In genomic region chr10:45175520-45176118, GRCh38 we compare ENCODE assay signal across 1 cellular context.
TF ChIP-seq lines count a peak whose summit lies in the region.
"Not testable (repeated sequence)": the region's sequence is repeated elsewhere in the genome, so short reads cannot be mapped to it uniquely, and the experiment has no call there.

No MANE protein-coding gene starts in this region.

TF ChIP-seq in K562, 482 proteins besides CTCF, POLR2A, EP300 and RAD21 (continued from another document):
- peak; percentile 57; the same call in 1 of the 2 replicates for TF ChIP-seq PML (IDR thresholded peaks at IDR 0.05; ENCODE audit: low read length)
- peak; percentile 88 for TF ChIP-seq C11orf30 (IDR thresholded peaks at IDR 0.05; ENCODE audit: low read depth)
- peak; percentile 59 for TF ChIP-seq ZNF239 (CRISPR knock-in tag; IDR thresholded peaks at IDR 0.05)
- TF ChIP-seq ZNF311 (CRISPR knock-in tag; IDR thresholded peaks at IDR 0.05), result 0 out of 2 replicates have a peak, but pooled peaks have one; percentile 34
- peak; percentile 83 for TF ChIP-seq DPF2 (IDR thresholded peaks at IDR 0.05)
- TF ChIP-seq FOXM1 (IDR thresholded peaks at IDR 0.05; ENCODE audit: low read depth), result peak; percentile 51; the same call in 1 of the 2 replicates
- TF ChIP-seq FOXM1 (CRISPR knock-in tag; IDR thresholded peaks at IDR 0.05; ENCODE audit: low read depth); ATF1 (CRISPR knock-in tag; IDR thresholded peaks at IDR 0.05): not testable (repeated sequence)
- TF ChIP-seq HDAC1 (IDR thresholded peaks at IDR 0.05), result 0 out of 4 replicates have a peak, but pooled peaks of 1 of the 2 experiments have one; percentile 32
- TF ChIP-seq MAFF (IDR thresholded peaks at IDR 0.05; ENCODE audit: low read length), result 0 out of 2 replicates have a peak, but pooled peaks have one; percentile 1
- TF ChIP-seq ZBTB11 (CRISPR knock-in tag; IDR thresholded peaks at IDR 0.05), result 0 out of 6 replicates have a peak, but pooled peaks of 1 of the 3 experiments have one; percentile 26
- peak; percentile 56 for TF ChIP-seq STAT5A (IDR thresholded peaks at IDR 0.05; ENCODE audit: borderline replicate concordance, low read length)
- peak; percentile 90 for TF ChIP-seq CBFA2T2 (conservative IDR thresholded peaks at IDR 0.05)
- peak; percentile 84 for TF ChIP-seq NCOR1 (IDR thresholded peaks at IDR 0.05)
- TF ChIP-seq ATF1 (tag; IDR thresholded peaks at IDR 0.05), result peak; percentile 55
- TF ChIP-seq ARID1B (IDR thresholded peaks at IDR 0.05), result peak; percentile 93
- 0 out of 2 replicates have a peak, but pooled peaks have one; percentile 64 for TF ChIP-seq GATAD2B (IDR thresholded peaks at IDR 0.05; ENCODE audit: borderline replicate concordance)
- peak; percentile 60; the same call in 1 of the 2 replicates for TF ChIP-seq ZNF274 (IDR thresholded peaks at IDR 0.05; ENCODE audit: borderline replicate concordance, low read depth, low read length)
- TF ChIP-seq ZNF766 (CRISPR knock-in tag; conservative IDR thresholded peaks at IDR 0.05), result peak; percentile 80
- TF ChIP-seq RFX1 (IDR thresholded peaks at IDR 0.05), result 0 out of 2 replicates have a peak, but pooled peaks have one; percentile 23
- peak; percentile 92 for TF ChIP-seq CBFA2T3 (IDR thresholded peaks at IDR 0.05)
- TF ChIP-seq ZMIZ1 (IDR thresholded peaks at IDR 0.05; ENCODE audit: low read depth in 2 of 2, low read length in 2 of 2), result 0 out of 4 replicates have a peak, but pooled peaks of 1 of the 2 experiments have one; percentile 29
- TF ChIP-seq ZBTB2 (IDR thresholded peaks at IDR 0.05), result peak; percentile 49; the same call in 1 of the 2 replicates
- TF ChIP-seq BCOR (IDR thresholded peaks at IDR 0.05), result peak; percentile 34; the same call in 1 of the 2 replicates
- 0 out of 4 replicates have a peak, but pooled peaks have one; percentile 37 to 52 for TF ChIP-seq FOXK2 (conservative IDR thresholded peaks at IDR 0.05 in 1 of 2, IDR thresholded peaks at IDR 0.05 in 1 of 2; ENCODE audit: low read depth in 2 of 2)
- TF ChIP-seq SMAD3 (CRISPR knock-in tag; conservative IDR thresholded peaks at IDR 0.05), result peak; percentile 51; the same call in 1 of the 2 replicates
- peak; percentile 21 to 77; a peak in 1 of 4 replicates for TF ChIP-seq TEAD1 (CRISPR knock-in tag; IDR thresholded peaks at IDR 0.05)
- TF ChIP-seq CTBP1 (IDR thresholded peaks at IDR 0.05; ENCODE audit: borderline replicate concordance), result peak; percentile 50; the same call in 1 of the 2 replicates
